ENCODE assay signal across 11 cellular contexts in the genomic region with DNA sequence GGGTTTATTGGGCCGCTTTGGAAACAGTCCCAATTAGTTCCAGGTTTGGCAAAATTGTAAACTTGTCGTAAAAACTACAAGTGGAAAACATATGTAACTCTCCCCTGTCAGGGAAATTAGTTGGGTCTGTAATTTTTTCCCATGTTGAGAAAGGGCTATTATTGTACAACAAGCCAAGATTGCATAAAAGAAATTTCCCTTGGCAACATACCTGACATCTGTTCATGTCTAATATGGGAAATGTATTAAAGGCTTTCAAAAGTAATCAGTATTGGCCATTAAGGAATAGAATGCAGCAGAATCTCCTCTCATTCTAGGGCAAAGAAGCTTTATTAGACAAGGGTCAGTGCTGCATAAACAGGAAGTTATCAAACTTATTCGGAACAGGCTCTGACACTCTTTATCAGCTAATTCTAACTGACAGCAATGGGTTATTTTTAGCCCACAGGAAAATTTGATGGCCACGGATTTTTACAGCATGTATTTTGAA.
DNase-seq lines count a peak whose midpoint lies in the region; ATAC-seq, FAIRE-seq and TF ChIP-seq lines count a peak whose summit lies in the region.
"Had no signal": no experiment of that assay in that cellular context is flagged by ENCODE, and none has a peak within 500 bp of the region (broad histone marks: within the 10 kb centered on the region; RNA-seq: fewer than 3 reads in every experiment).

No MANE protein-coding gene starts in this region.

- intact Hi-C loops in Calu3 (cut with micrococcal nuclease; ENCODE audit: unreplicated experiment) = no loop called here

- H3K27ac Mint-ChIP-seq in CD4-positive, CD25-positive, alpha-beta regulatory T cell = peak overlapping the region; percentile 6 to 90 (median 23)
- H3K27ac Mint-ChIP-seq in Calu3 (ENCODE audit: unreplicated experiment) = no peak overlapping the region

- H3K4me3 Mint-ChIP-seq in CD4-positive, CD25-positive, alpha-beta regulatory T cell = peak overlapping the region; percentile 5 to 84 (median 75)
- H3K4me3 Mint-ChIP-seq in Calu3 (ENCODE audit: low read depth, unreplicated experiment) = no peak overlapping the region

- peak; percentile 89 for FAIRE-seq in endometrium (lab: Jason Lieb, UNC)
- FAIRE-seq: frontal cortex had no signal

- peaks cover 90% of the 10 kb centered on the region for H3K36me3 Mint-ChIP-seq in CD4-positive, CD25-positive, alpha-beta regulatory T cell
- H3K36me3 Mint-ChIP-seq in Calu3 (ENCODE audit: insufficient read depth, unreplicated experiment) = no peaks in the 10 kb centered on the region

- no peaks in the 10 kb centered on the region for H3K9me3 ChIP-seq in CD4-positive, CD25-positive, alpha-beta regulatory T cell (ENCODE audit: control insufficient read depth in 2 of 2, low read length in 2 of 2)
- H3K9me3 ChIP-seq in neutrophil = no peaks in the 10 kb centered on the region

- H3K27me3 Mint-ChIP-seq in CD4-positive, CD25-positive, alpha-beta regulatory T cell = no peaks in the 10 kb centered on the region
- no peaks in the 10 kb centered on the region for H3K27me3 Mint-ChIP-seq in Calu3 (ENCODE audit: unreplicated experiment)

- H3K27me3 ChIP-seq in CD4-positive, CD25-positive, alpha-beta regulatory T cell (ENCODE audit: control insufficient read depth, insufficient read depth, low read length) = no peaks in the 10 kb centered on the region
- H3K27me3 ChIP-seq in neutrophil = no peaks in the 10 kb centered on the region

- H3K4me3 ChIP-seq in CD4-positive, CD25-positive, alpha-beta regulatory T cell (ENCODE audit: low read depth, low read length) = peak overlapping the region; percentile 99
- no peak overlapping the region for H3K4me3 ChIP-seq in neutrophil (ENCODE audit: low read depth in 1 of 2, low read length in 1 of 2)

- H3K36me3 ChIP-seq in CD4-positive, CD25-positive, alpha-beta regulatory T cell (ENCODE audit: control insufficient read depth, insufficient read depth, low read length) = peaks cover 80% of the 10 kb centered on the region
- H3K36me3 ChIP-seq in neutrophil = no peaks in the 10 kb centered on the region

- CTCF ChIA-PET in Calu3 (lab: Charles Lee) = no interaction called here

- no peak for ATAC-seq in CD4-positive, CD25-positive, alpha-beta regulatory T cell (ENCODE audit: low read depth in 2 of 2)

- peaks cover 84 to 99% (median 88%) of the 10 kb centered on the region in 4 donors for H3K4me1 Mint-ChIP-seq in CD4-positive, CD25-positive, alpha-beta regulatory T cell
- peaks cover 18% of the 10 kb centered on the region for H3K4me1 Mint-ChIP-seq in Calu3 (ENCODE audit: low read depth, unreplicated experiment)

- H3K27ac ChIP-seq in CD4-positive, CD25-positive, alpha-beta regulatory T cell (ENCODE audit: insufficient read depth, low read length, poor library complexity, severe bottlenecking) = peak overlapping the region; percentile 51
- peak overlapping the region; percentile 77 for H3K27ac ChIP-seq in neutrophil

- peaks cover 0 to 8% (median 0%) of the 10 kb centered on the region in 7 donors for H3K9me3 Mint-ChIP-seq in CD4-positive, CD25-positive, alpha-beta regulatory T cell
- no peaks in the 10 kb centered on the region for H3K9me3 Mint-ChIP-seq in Calu3 (ENCODE audit: low read depth, unreplicated experiment)

- H3K4me1 ChIP-seq in CD4-positive, CD25-positive, alpha-beta regulatory T cell (ENCODE audit: control insufficient read depth, insufficient read depth, low read length, poor library complexity, severe bottlenecking) = peaks cover 90% of the 10 kb centered on the region
- H3K4me1 ChIP-seq in neutrophil (ENCODE audit: control insufficient read depth in 1 of 2, insufficient read depth in 1 of 2, low read depth in 1 of 2, low read length in 1 of 2) = peaks cover 28 to 30% of the 10 kb centered on the region in 2 experiments

- BruUV-seq in Calu3 (replicated peaks; lab: Mats Ljungman, UMichigan) = no TSS peak

- DNase-seq in CD4-positive, CD25-positive, alpha-beta regulatory T cell = no peak
- peak; percentile 16 for DNase-seq in NCI-H69 (lab: John Stamatoyannopoulos, UW)
- no peak for DNase-seq in AG08396 (ENCODE audit: low spot score)
- DNase-seq in medulla oblongata (ENCODE audit: extremely low spot score) = no peak
- no peak for DNase-seq in amygdala (lab: John Stamatoyannopoulos, UW)
- no peak for DNase-seq in Calu3
- DNase-seq: amniotic stem cell; stimulated activated CD4-positive, alpha-beta T cell treated with anti-CD3 and anti-CD28 coated beads, Interleukin-4, amount 100 ng/mL, for 4 hours had no signal

- TF ChIP-seq CTCF in neutrophil (IDR thresholded peaks at IDR 0.05) (no peak), Calu3 (IDR thresholded peaks at IDR 0.05; ENCODE audit: unreplicated experiment) (no peak)
